In genomic region chr13:83333614-83334388, GRCh38 we compare ENCODE assay signal across 27 cellular contexts.
"Had no signal": no experiment of that assay in that cellular context is flagged by ENCODE, and none has a peak within 500 bp of the region (broad histone marks: within the 10 kb centered on the region; RNA-seq: fewer than 3 reads in every experiment).

No MANE protein-coding gene starts in this region.

- H3K9ac ChIP-seq: KMS-11 had no signal

- H3K4me3 ChIP-seq: adrenal gland, body of pancreas, Peyer's patch, SJSA1 had no signal

- H3K4me1 ChIP-seq: adrenal gland, body of pancreas, Peyer's patch, SJSA1 had no signal

- H3K9me3 ChIP-seq: adrenal gland, body of pancreas, Peyer's patch had no signal

- DNase-seq: activated CD4-positive, alpha-beta T cell treated with anti-CD3 and anti-CD28 coated beads for 4 hours; activated CD8-positive, alpha-beta memory T cell treated with anti-CD3 and anti-CD28 coated beads, Interleukin-2, amount 50 U/mL, for 4 hours; activated CD8-positive, alpha-beta T cell treated with anti-CD3 and anti-CD28 coated beads for 36 hours; activated naive CD4-positive, alpha-beta T cell treated with anti-CD3 and anti-CD28 coated beads, Interleukin-2, amount 50 U/mL, for 16 hours; activated naive CD8-positive, alpha-beta T cell treated with anti-CD3 and anti-CD28 coated beads, Interleukin-2, amount 10 ng/mL, durations not matched to agents 7 days and 5 days; activated T-cell treated with anti-CD3 and anti-CD28 coated beads, Interleukin-2, amount 50 U/mL, for 72 hours; adrenal gland; anterior cingulate cortex; body of pancreas; MM.1S; NCI-H1105; NCI-H1436; NCI-H1694 treated with DMSO at 0.1 percent for 48 hours; NCI-H2029 treated with DMSO at 0.1 percent for 48 hours; NCI-H510A treated with DMSO at 0.1 percent for 48 hours; NCI-H69; NK-92 treated with Interleukin-12 subunit alpha and Interleukin-12 subunit beta, amount 100 ng/mL, for 24 hours; OCI-M1; Peyer's patch; Right ventricle myocardium superior; SW 1271 had no signal

- H3K27me3 ChIP-seq: adrenal gland, body of pancreas, Peyer's patch, SJSA1 had no signal

- H3K27ac ChIP-seq: adrenal gland, body of pancreas, KMS-11, Peyer's patch, RWPE1, SJSA1 had no signal

- H3K36me3 Mint-ChIP-seq: activated naive CD8-positive, alpha-beta T cell treated with anti-CD3 and anti-CD28 coated beads, Interleukin-2, amount 10 ng/mL, durations not matched to agents 7 days and 5 days had no signal

- ATAC-seq: activated CD4-positive, CD25-positive, alpha-beta regulatory T cell treated with anti-CD3 and anti-CD28 coated beads, Interleukin-2, amount 50 U/mL, for 24 hours; activated CD8-positive, alpha-beta T cell treated with anti-CD3 and anti-CD28 coated beads for 36 hours; activated T-cell treated with anti-CD3 and anti-CD28 coated beads, Interleukin-2, amount 50 U/mL, for 72 hours; body of pancreas; SK-N-SH treated with all-trans-retinoic acid at 6 μM for 48 hours had no signal

- H3K27me3 Mint-ChIP-seq: activated CD8-positive, alpha-beta T cell treated with anti-CD3 and anti-CD28 coated beads for 36 hours; activated naive CD8-positive, alpha-beta T cell treated with anti-CD3 and anti-CD28 coated beads, Interleukin-2, amount 10 ng/mL, durations not matched to agents 7 days and 5 days; central memory CD8-positive, alpha-beta T cell had no signal

- H3K4me1 Mint-ChIP-seq: activated naive CD8-positive, alpha-beta T cell treated with anti-CD3 and anti-CD28 coated beads, Interleukin-2, amount 10 ng/mL, durations not matched to agents 7 days and 5 days; central memory CD8-positive, alpha-beta T cell had no signal

- H3K36me3 ChIP-seq: adrenal gland, Peyer's patch, SJSA1 had no signal

- H3K27ac Mint-ChIP-seq: activated CD8-positive, alpha-beta T cell treated with anti-CD3 and anti-CD28 coated beads for 36 hours; activated naive CD8-positive, alpha-beta T cell treated with anti-CD3 and anti-CD28 coated beads, Interleukin-2, amount 10 ng/mL, durations not matched to agents 7 days and 5 days; activated T-cell treated with anti-CD3 and anti-CD28 coated beads, Interleukin-2, amount 50 U/mL, for 72 hours had no signal

- H3K4me3 Mint-ChIP-seq: activated CD8-positive, alpha-beta T cell treated with anti-CD3 and anti-CD28 coated beads for 36 hours; activated naive CD8-positive, alpha-beta T cell treated with anti-CD3 and anti-CD28 coated beads, Interleukin-2, amount 10 ng/mL, durations not matched to agents 7 days and 5 days; activated T-cell treated with anti-CD3 and anti-CD28 coated beads, Interleukin-2, amount 50 U/mL, for 72 hours; central memory CD8-positive, alpha-beta T cell had no signal

- H3K4me2 ChIP-seq: KMS-11 had no signal
